ENCODE assay signal across 1 cellular context in genomic region chr16:13390093-13390985, GRCh38.
A peak's percentile ranks its signal among the peaks of the same experiment; 100 is the strongest.
TF ChIP-seq lines count a peak whose summit lies in the region.

No MANE protein-coding gene starts in this region.

TF ChIP-seq in GM12878, 131 proteins besides CTCF, POLR2A, EP300 and RAD21 (continued from another document and continues in another):
- TF ChIP-seq MLLT1 (IDR thresholded peaks at IDR 0.05) (peak; percentile 88), KLF5 (IDR thresholded peaks at IDR 0.05; ENCODE audit: partially characterized antibody) (peak; percentile 44), IRF4 (IDR thresholded peaks at IDR 0.05; ENCODE audit: low read depth, low read length) (0 out of 2 replicates have a peak, but pooled peaks have one; percentile 31), LARP7 (IDR thresholded peaks at IDR 0.05) (no peak; the same call in 1 of the 2 replicates), MEF2A (IDR thresholded peaks at IDR 0.05; ENCODE audit: insufficient read depth, low read depth, low read length) (peak; percentile 79), MTA3 (IDR thresholded peaks at IDR 0.05; ENCODE audit: borderline replicate concordance, low read length) (no peak), CREM (IDR thresholded peaks at IDR 0.05; ENCODE audit: low read depth) (peak; percentile 71), TCF12 (IDR thresholded peaks at IDR 0.05; ENCODE audit: low read depth, low read length) (peak; percentile 75), NRF1 (conservative IDR thresholded peaks at IDR 0.05; ENCODE audit: low read depth, low read length) (no peak), SMAD1 (IDR thresholded peaks at IDR 0.05; ENCODE audit: low read depth, partially characterized antibody) (peak; percentile 87), TARDBP (IDR thresholded peaks at IDR 0.05; ENCODE audit: borderline replicate concordance) (peak; percentile 66; the same call in 1 of the 2 replicates), SKIL (IDR thresholded peaks at IDR 0.05; ENCODE audit: low read depth, poor library complexity, severe bottlenecking) (peak; percentile 88), USF2 (IDR thresholded peaks at IDR 0.05; ENCODE audit: borderline replicate concordance, low read depth, low read length) (no peak), JUNB (IDR thresholded peaks at IDR 0.05) (0 out of 2 replicates have a peak, but pooled peaks have one; percentile 18), MYC (IDR thresholded peaks at IDR 0.05; ENCODE audit: insufficient read depth, insufficient read length, insufficient replicate concordance, low read length, severe bottlenecking) (no peak), RELB (IDR thresholded peaks at IDR 0.05; ENCODE audit: low read depth) (peak; percentile 95), ZBTB40 (IDR thresholded peaks at IDR 0.05; ENCODE audit: borderline replicate concordance) (no peak), BCL11A (IDR thresholded peaks at IDR 0.05; ENCODE audit: low read depth, low read length) (0 out of 2 replicates have a peak, but pooled peaks have one; percentile 9), IKZF2 (IDR thresholded peaks at IDR 0.05) (peak; percentile 61 to 84; a peak in 2 of 4 replicates), ZBTB11 (CRISPR knock-in tag; IDR thresholded peaks at IDR 0.05) (no peak), ZNF207 (IDR thresholded peaks at IDR 0.05; ENCODE audit: borderline replicate concordance) (peak; percentile 82; the same call in 1 of the 2 replicates), MAX (IDR thresholded peaks at IDR 0.05; ENCODE audit: low read depth, low read length) (peak; percentile 15; the same call in 1 of the 2 replicates), ZBED1 (IDR thresholded peaks at IDR 0.05; ENCODE audit: borderline replicate concordance) (peak; percentile 83), PKNOX1 (IDR thresholded peaks at IDR 0.05) (peak; percentile 82), PBX3 (IDR thresholded peaks at IDR 0.05; ENCODE audit: insufficient replicate concordance, low read depth, low read length) (no peak), ATF3 (IDR thresholded peaks at IDR 0.05; ENCODE audit: borderline replicate concordance, extremely low read depth, low read depth, low read length) (no peak), MEF2B (IDR thresholded peaks at IDR 0.05; ENCODE audit: partially characterized antibody, poor library complexity, severe bottlenecking) (peak; percentile 89), IKZF1 (conservative IDR thresholded peaks at IDR 0.05) (peak; percentile 72), HSF1 (IDR thresholded peaks at IDR 0.05; ENCODE audit: low read depth, low read length) (no peak), YY1 (IDR thresholded peaks at IDR 0.05; ENCODE audit: low read depth, low read length) (no peak), HCFC1 (IDR thresholded peaks at IDR 0.05; ENCODE audit: low read length) (peak; percentile 10; the same call in 1 of the 2 replicates), NFYA (IDR thresholded peaks at IDR 0.05; ENCODE audit: borderline replicate concordance, low read depth, low read length) (no peak), STAT1 (conservative IDR thresholded peaks at IDR 0.05) (peak; percentile 86; the same call in 1 of the 2 replicates)
